Comparison of ENCODE assay signal across 13 cellular contexts in genomic region chr3:69178838-69179739, GRCh38. TPM values are rescaled to one million over a fixed set of nuclear protein-coding genes. Genes with fewer than 3 reads are reported as not detected.
A peak's percentile ranks its signal among the peaks of the same experiment; 100 is the strongest.
DNase-seq lines count a peak whose midpoint lies in the region; ATAC-seq and TF ChIP-seq lines count a peak whose summit lies in the region.
"Had no signal": no experiment of that assay in that cellular context is flagged by ENCODE, and none has a peak within 500 bp of the region (broad histone marks: within the 10 kb centered on the region; RNA-seq: fewer than 3 reads in every experiment).

No MANE protein-coding gene starts in this region.

- no peak overlapping the region for H3K27ac ChIP-seq in osteoblast (ENCODE audit: low read depth, low read length)
- H3K27ac ChIP-seq: vagina had no signal

- H3K27ac Mint-ChIP-seq in WTC11 = no peak overlapping the region

- no peaks in the 10 kb centered on the region for H3K79me2 ChIP-seq in osteoblast (ENCODE audit: insufficient read depth, low read length)

- POLR2A ChIA-PET in WTC11 (lab: Charles Lee) = interaction anchor here (0.6 kb wide), 1 partner anchor 70 kb away, joined by 4 read pairs; no protein-coding TSS in a partner anchor

- H3K4me3 ChIP-seq in epithelial cell of proximal tubule (ENCODE audit: low read depth, low read length) (no peak overlapping the region), osteoblast (ENCODE audit: insufficient read depth, low read length) (no peak overlapping the region)
- H3K4me3 ChIP-seq: vagina had no signal

- intact Hi-C loops in cardiac septum (cut with DNase I) = no loop called here
- intact Hi-C loops in head of caudate nucleus (cut with DNase I) = no loop called here

- peak overlapping the region; percentile 17 for H2AFZ ChIP-seq in osteoblast (ENCODE audit: low read length)

- H3K27me3 Mint-ChIP-seq in WTC11 (ENCODE audit: low read depth) = no peaks in the 10 kb centered on the region

- peak; percentile 61 for ATAC-seq in WTC11
- no peak for ATAC-seq in GM18520 (IDR thresholded peaks at IDR 0.05; ENCODE audit: unreplicated experiment)

- CTCF ChIA-PET in WTC11 (lab: Charles Lee) = interaction anchor here (0.6 to 0.8 kb wide), 3 partner anchors 16 to 46 kb away, joined by 3 read pairs; no protein-coding TSS in a partner anchor

- no peaks in the 10 kb centered on the region for H3K36me3 ChIP-seq in osteoblast (ENCODE audit: insufficient read depth, low read length)

- DNase-seq in HPDE6-E6E7 (ENCODE audit: extremely low spot score) = peak; percentile 25
- no peak for DNase-seq in WTC11 (ENCODE audit: low spot score)
- peak; percentile 82 for DNase-seq in epithelial cell of proximal tubule (ENCODE audit: low read depth)
- no peak for DNase-seq in osteoblast (ENCODE audit: insufficient read length, low spot score, missing footprints)
- no peak for DNase-seq in cardiac septum (ENCODE audit: low spot score)
- DNase-seq in head of caudate nucleus = no peak
- DNase-seq in SIG-M5 (lab: John Stamatoyannopoulos, UW) = no peak
- DNase-seq: cerebellar nuclear complex, EL, nucleus accumbens, SHP77 treated with DMSO at 0.1 percent for 48 hours had no signal

- H3K4me1 Mint-ChIP-seq in WTC11 = peaks cover 22% of the 10 kb centered on the region

- H4K20me1 ChIP-seq in osteoblast (ENCODE audit: insufficient read depth, low read length) = no peaks in the 10 kb centered on the region

- H3K36me3 Mint-ChIP-seq in WTC11 = peaks cover 9% of the 10 kb centered on the region

- H3K9me3 Mint-ChIP-seq in WTC11 = no peaks in the 10 kb centered on the region

- no peak overlapping the region for H3K4me3 Mint-ChIP-seq in WTC11

- no peaks in the 10 kb centered on the region for H3K9me3 ChIP-seq in osteoblast (ENCODE audit: low read depth, low read length)
- H3K9me3 ChIP-seq: vagina had no signal

- peaks cover 27% of the 10 kb centered on the region for H3K4me1 ChIP-seq in osteoblast (ENCODE audit: insufficient read depth, low read length)

- no peaks in the 10 kb centered on the region for H3K27me3 ChIP-seq in osteoblast (ENCODE audit: insufficient read depth, low read length)
- H3K27me3 ChIP-seq: vagina had no signal

- TF ChIP-seq CTCF in WTC11 (IDR thresholded peaks at IDR 0.05) (no peak), epithelial cell of proximal tubule (conservative IDR thresholded peaks at IDR 0.05; ENCODE audit: low read depth, low read length) (peak; percentile 24), osteoblast (IDR thresholded peaks at IDR 0.05; ENCODE audit: extremely low read depth, low read depth, low read length) (no peak)

- H3K4me2 ChIP-seq in osteoblast (ENCODE audit: insufficient read depth, low read length) = no peak overlapping the region

TF ChIP-seq in WTC11, 78 proteins besides CTCF, POLR2A, EP300 and RAD21:
- no peak for TF ChIP-seq ZNF121 (CRISPR knock-in tag; IDR thresholded peaks at IDR 0.05)

RNA-seq across cellular contexts. Expression of gene LMOD3, which starts 56.7 kb away (rescaled TPM):
- total RNA-seq in WTC11 (2021) = not detected in 3 replicates
- total RNA-seq in epithelial cell of proximal tubule = not detected in 2 replicates
- not detected in 2 replicates for total RNA-seq in osteoblast
- 117 TPM for total RNA-seq in cardiac septum
- total RNA-seq: vagina had no signal

Comparison
In these comparisons a context has a peak if more than half of its experiments do, and no peak if none do; other contexts are left out.
1. DNase-seq: peak in HPDE6-E6E7 (single experiment) and epithelial cell of proximal tubule (single experiment); none in WTC11 (single experiment), osteoblast (single experiment), cardiac septum (single experiment), head of caudate nucleus (0 of 42) and SIG-M5 (single experiment).
2. RNA of gene LMOD3, which starts 56.7 kb away (total RNA-seq): 117 TPM in cardiac septum (single experiment); not detected in WTC11, not detected in epithelial cell of proximal tubule and not detected in osteoblast; every median in the first group is over 100 times any median in the second.